ENCODE assay signal across 8 cellular contexts in the genomic region with DNA sequence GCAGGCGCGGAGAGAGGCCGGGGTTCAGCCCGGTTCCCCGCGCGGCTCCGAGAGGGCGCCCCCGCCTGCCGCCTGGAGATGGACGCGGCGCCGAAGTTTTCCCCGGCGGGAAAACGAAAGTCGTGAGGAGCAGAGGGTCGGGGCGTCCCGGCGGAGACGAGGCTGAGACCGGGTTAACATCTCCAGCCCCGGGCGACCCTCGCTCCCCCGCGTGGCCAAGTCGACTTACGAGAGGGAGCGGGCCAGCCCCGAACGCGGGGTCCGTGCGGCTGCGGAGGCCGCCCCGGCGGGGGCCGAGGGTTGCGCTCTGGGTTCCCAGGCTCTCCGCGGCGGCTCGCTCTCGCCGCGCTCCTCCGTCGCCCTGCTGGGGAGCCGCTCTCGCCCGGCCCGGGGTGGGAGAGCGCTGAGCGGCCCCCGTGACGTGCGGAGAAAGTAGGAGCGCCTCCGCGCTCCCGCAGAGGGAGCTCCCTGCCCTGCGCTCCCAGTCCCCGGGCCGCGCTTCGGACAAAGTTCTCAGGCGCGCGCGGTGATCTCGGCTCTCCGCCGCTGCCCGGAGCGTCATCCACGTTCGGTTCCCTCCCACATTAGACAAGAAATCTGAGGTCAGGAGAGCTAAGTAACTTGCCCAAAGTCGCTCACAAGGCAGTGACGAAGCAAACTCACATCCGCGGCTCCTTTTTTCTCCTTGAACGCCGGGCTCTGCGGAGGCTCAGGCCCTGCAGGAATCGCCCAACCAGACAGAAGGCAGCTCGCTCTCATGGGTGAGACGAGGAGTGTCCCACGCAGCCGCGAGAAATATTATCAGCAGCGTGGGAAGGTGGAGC. TPM values are rescaled to one million over a fixed set of nuclear protein-coding genes. Genes with fewer than 3 reads are reported as not detected.
DNase-seq lines count a peak whose midpoint lies in the region; ATAC-seq and TF ChIP-seq lines count a peak whose summit lies in the region.

No MANE protein-coding gene starts in this region.

- peaks cover 13% of the 10 kb centered on the region for H3K36me3 Mint-ChIP-seq in CD8-positive, alpha-beta T cell
- no peaks in the 10 kb centered on the region for H3K36me3 Mint-ChIP-seq in T-helper 2 cell treated with Interferon-gamma antibody and Interleukin-4, amounts not matched to agents 5 μg/mL and 100 μg/mL, for 36 hours (ENCODE audit: low read depth)

- POLR2A ChIA-PET in CD8-positive, alpha-beta T cell (lab: Charles Lee), result interaction anchor here (0.9 to 12.6 kb wide), 18 partner anchors 9 to 283 kb away, joined by 3 to 155 read pairs (median 3); a partner anchor contains a TSS

- peak; percentile 45 for ATAC-seq in CD8-positive, alpha-beta T cell
- ATAC-seq in HG02610 (IDR thresholded peaks at IDR 0.05; ENCODE audit: unreplicated experiment), result peak; percentile 23
- peak; percentile 68 for ATAC-seq in body of pancreas
- no peak for ATAC-seq in GM19463 (IDR thresholded peaks at IDR 0.05; ENCODE audit: unreplicated experiment)

- CTCF ChIA-PET in CD8-positive, alpha-beta T cell (lab: Charles Lee), result interaction anchor here (0.6 to 2.1 kb wide), 7 partner anchors 15 to 283 kb away, joined by 3 to 8 read pairs (median 4); a partner anchor contains a TSS

- H3K4me3 Mint-ChIP-seq in CD8-positive, alpha-beta T cell, result peak overlapping the region; percentile 93
- H3K4me3 Mint-ChIP-seq in T-helper 2 cell treated with Interferon-gamma antibody and Interleukin-4, amounts not matched to agents 5 μg/mL and 100 μg/mL, for 36 hours, result peak overlapping the region; percentile 80

- TF ChIP-seq CTCF in CD8-positive, alpha-beta T cell (IDR thresholded peaks at IDR 0.05), result peak; percentile 5
- TF ChIP-seq CTCF in body of pancreas (IDR thresholded peaks at IDR 0.05) (peak in 4 of 7 experiments; percentile 17 to 36 (median 22)), retinal pigment epithelial cell (conservative IDR thresholded peaks at IDR 0.05; ENCODE audit: low read depth, low read length) (peak; percentile 7)

- peak; percentile 59 to 88 (median 81) for TF ChIP-seq POLR2A in body of pancreas (IDR thresholded peaks at IDR 0.05)

- H3K27me3 ChIP-seq in CD8-positive, alpha-beta T cell (ENCODE audit: insufficient read depth, low read length), result no peaks in the 10 kb centered on the region
- no peaks in the 10 kb centered on the region for H3K27me3 ChIP-seq in body of pancreas

- H3K9me3 Mint-ChIP-seq in CD8-positive, alpha-beta T cell, result no peaks in the 10 kb centered on the region
- no peaks in the 10 kb centered on the region for H3K9me3 Mint-ChIP-seq in T-helper 2 cell treated with Interferon-gamma antibody and Interleukin-4, amounts not matched to agents 5 μg/mL and 100 μg/mL, for 36 hours

- peaks cover 84% of the 10 kb centered on the region for H3K4me1 Mint-ChIP-seq in CD8-positive, alpha-beta T cell (ENCODE audit: low read depth)
- H3K4me1 Mint-ChIP-seq in T-helper 2 cell treated with Interferon-gamma antibody and Interleukin-4, amounts not matched to agents 5 μg/mL and 100 μg/mL, for 36 hours (ENCODE audit: low read depth), result peaks cover 48% of the 10 kb centered on the region

- H3K27ac ChIP-seq in CD8-positive, alpha-beta T cell (ENCODE audit: low read depth, low read length), result peak overlapping the region; percentile 82
- peak overlapping the region; percentile 76 to 94 (median 91) for H3K27ac ChIP-seq in body of pancreas

- peak overlapping the region; percentile 65 for H3K4me3 ChIP-seq in CD8-positive, alpha-beta T cell (ENCODE audit: low read depth, low read length)
- H3K4me3 ChIP-seq in body of pancreas (peak overlapping the region; percentile 84 to 87), iPS-11a (ENCODE audit: low read depth, low read length) (peak overlapping the region; percentile 66), retinal pigment epithelial cell (ENCODE audit: low read length) (peak overlapping the region; percentile 61)

- intact Hi-C loops in CD8-positive, alpha-beta T cell (cut with DNase I, micrococcal nuclease), result loop anchor here (5.0 to 10.0 kb wide), 12 partner anchors 39 to 1491 kb away; a partner anchor contains a TSS
- intact Hi-C loops in body of pancreas (cut with DNase I), result loop anchor here (10.0 kb wide), 1 partner anchor 119 kb away; no protein-coding TSS in a partner anchor

- H3K9me3 ChIP-seq in CD8-positive, alpha-beta T cell (ENCODE audit: low read length), result no peaks in the 10 kb centered on the region
- no peaks in the 10 kb centered on the region for H3K9me3 ChIP-seq in body of pancreas

- H3K36me3 ChIP-seq in CD8-positive, alpha-beta T cell (ENCODE audit: insufficient read depth, low read length), result no peaks in the 10 kb centered on the region
- no peaks in the 10 kb centered on the region for H3K36me3 ChIP-seq in body of pancreas (replicated peaks in 1 of 2; ENCODE audit: insufficient read depth in 1 of 2, low read depth in 2 of 2)

- peak; percentile 35 to 76 (median 65) for DNase-seq in CD8-positive, alpha-beta T cell
- peak; percentile 52 for DNase-seq in T-helper 2 cell treated with Interferon-gamma antibody and Interleukin-4, amounts not matched to agents 5 μg/mL and 100 μg/mL, for 36 hours (ENCODE audit: low spot score)
- DNase-seq in body of pancreas (peak; percentile 70 to 79 (median 72)), retinal pigment epithelial cell (ENCODE audit: low read depth) (no peak), NCI-H1048 (lab: John Stamatoyannopoulos, UW) (no peak)

- WGBS in body of pancreas, 2 donors, result 0% methylated on average over 14 to 95 of the region's 96 CpGs

- H3K4me1 ChIP-seq in CD8-positive, alpha-beta T cell (ENCODE audit: insufficient read depth, low read length), result peaks cover 73% of the 10 kb centered on the region
- peaks cover 41% of the 10 kb centered on the region for H3K4me1 ChIP-seq in body of pancreas

- H3K27me3 Mint-ChIP-seq in CD8-positive, alpha-beta T cell (ENCODE audit: low read depth), result no peaks in the 10 kb centered on the region
- H3K27me3 Mint-ChIP-seq in T-helper 2 cell treated with Interferon-gamma antibody and Interleukin-4, amounts not matched to agents 5 μg/mL and 100 μg/mL, for 36 hours (ENCODE audit: low read depth), result peaks cover 48% of the 10 kb centered on the region

- H3K27ac Mint-ChIP-seq in CD8-positive, alpha-beta T cell, result peak overlapping the region; percentile 98
- peak overlapping the region; percentile 52 for H3K27ac Mint-ChIP-seq in T-helper 2 cell treated with Interferon-gamma antibody and Interleukin-4, amounts not matched to agents 5 μg/mL and 100 μg/mL, for 36 hours

RNA-seq across cellular contexts. Expression of a gene that starts 1.1 kb away (rescaled TPM):
- 1 to 10 TPM; 6.4 to 6.8 TPM for total RNA-seq in CD8-positive, alpha-beta T cell
- total RNA-seq in body of pancreas, result 1 to 10 TPM; 3.3 to 4.2 TPM

Comparison
In these comparisons a context has a peak if more than half of its experiments do, and no peak if none do; other contexts are left out.
1. DNase-seq: peak in CD8-positive, alpha-beta T cell (7 of 7), T-helper 2 cell treated with Interferon-gamma antibody and Interleukin-4, amounts not matched to agents 5 μg/mL and 100 μg/mL, for 36 hours (single experiment) and body of pancreas (4 of 4); none in retinal pigment epithelial cell (single experiment) and NCI-H1048 (single experiment).
2. Peak in every context shown above with its lines, with median percentiles within 50 percentile points of each other: H3K4me3 ChIP-seq and CTCF ChIP-seq.